25 cellular contexts compared by ENCODE assay signal in genomic region chr2:196187898-196188458, GRCh38. TPM values are rescaled to one million over a fixed set of nuclear protein-coding genes. Genes with fewer than 3 reads are reported as not detected.
A peak's percentile ranks its signal among the peaks of the same experiment; 100 is the strongest.
DNase-seq lines count a peak whose midpoint lies in the region; ATAC-seq, FAIRE-seq and TF ChIP-seq lines count a peak whose summit lies in the region.
"Had no signal": no experiment of that assay in that cellular context is flagged by ENCODE, and none has a peak within 500 bp of the region (broad histone marks: within the 10 kb centered on the region; RNA-seq: fewer than 3 reads in every experiment).

No MANE protein-coding gene starts in this region.

- peaks cover 42 to 88% (median 45%) of the 10 kb centered on the region in 4 donors for H3K4me1 Mint-ChIP-seq in CD4-positive, CD25-positive, alpha-beta regulatory T cell

- peaks cover 44% of the 10 kb centered on the region for H3K4me1 ChIP-seq in CD4-positive, CD25-positive, alpha-beta regulatory T cell (ENCODE audit: control insufficient read depth, insufficient read depth, low read length, poor library complexity, severe bottlenecking)
- H3K4me1 ChIP-seq in OCI-LY1 (ENCODE audit: insufficient read depth, low read length, severe bottlenecking), result peaks cover 52% of the 10 kb centered on the region
- no peaks in the 10 kb centered on the region for H3K4me1 ChIP-seq in mammary epithelial cell (ENCODE audit: insufficient read depth, low read length)
- H3K4me1 ChIP-seq: suprapubic skin had no signal

- H4K20me1 ChIP-seq in OCI-LY1 (ENCODE audit: insufficient read depth, low read length), result no peaks in the 10 kb centered on the region
- no peaks in the 10 kb centered on the region for H4K20me1 ChIP-seq in mammary epithelial cell (ENCODE audit: insufficient read depth, low read length)

- ATAC-seq in CD4-positive, CD25-positive, alpha-beta regulatory T cell (ENCODE audit: low read depth in 2 of 2), result no peak
- peak; percentile 45 for ATAC-seq in GM21529 (IDR thresholded peaks at IDR 0.05; ENCODE audit: unreplicated experiment)
- ATAC-seq: stimulated activated effector memory CD8-positive, alpha-beta T cell treated with anti-CD3 and anti-CD28 coated beads, Interleukin-12 subunit alpha, Interleukin-12 subunit beta, amount 100 ng/mL, for 72 hours had no signal

- H3K9ac ChIP-seq in OCI-LY1 (ENCODE audit: low read length) (no peak overlapping the region), mammary epithelial cell (ENCODE audit: insufficient read depth, low read length) (no peak overlapping the region)

- no TSS peak for BruUV-seq in mammary epithelial cell (replicated peaks; lab: Mats Ljungman, UMichigan)

- H3K36me3 Mint-ChIP-seq in CD4-positive, CD25-positive, alpha-beta regulatory T cell, result no peaks in the 10 kb centered on the region
- H3K36me3 Mint-ChIP-seq: CD14-positive monocyte had no signal

- in situ Hi-C loops in mammary epithelial cell (cut with MboI; ENCODE audit: low sequenced_read_pairs in 2 of 2), result no loop called here

- H3K27me3 ChIP-seq in CD4-positive, CD25-positive, alpha-beta regulatory T cell (ENCODE audit: control insufficient read depth, insufficient read depth, low read length), result no peaks in the 10 kb centered on the region
- H3K27me3 ChIP-seq in OCI-LY1 (ENCODE audit: insufficient read depth, low read length) (no peaks in the 10 kb centered on the region), mammary epithelial cell (ENCODE audit: insufficient read depth, low read length) (no peaks in the 10 kb centered on the region)
- H3K27me3 ChIP-seq: cardiac muscle cell, suprapubic skin had no signal

- peak overlapping the region; percentile 46 to 92 (median 75) for H3K27ac Mint-ChIP-seq in CD4-positive, CD25-positive, alpha-beta regulatory T cell
- H3K27ac Mint-ChIP-seq: CD14-positive monocyte; dendritic cell treated with granulocyte-macrophage colony-stimulating factor and Interleukin-4, amounts not matched to agents 40 ng/mL and 50 ng/mL, for 4 days had no signal

- H3K9me3 ChIP-seq in CD4-positive, CD25-positive, alpha-beta regulatory T cell (ENCODE audit: control insufficient read depth in 2 of 2, low read length in 2 of 2), result no peaks in the 10 kb centered on the region
- H3K9me3 ChIP-seq in OCI-LY1 (ENCODE audit: low read length) (no peaks in the 10 kb centered on the region), mammary epithelial cell (replicated peaks; ENCODE audit: insufficient read depth, low read length) (no peaks in the 10 kb centered on the region)
- H3K9me3 ChIP-seq: suprapubic skin had no signal

- CTCF ChIA-PET in mammary epithelial cell (lab: Charles Lee; ENCODE audit: low non-redundant PET), result no interaction called here

- H3K79me2 ChIP-seq in OCI-LY1 (ENCODE audit: insufficient read depth, low read length) (no peaks in the 10 kb centered on the region), mammary epithelial cell (ENCODE audit: insufficient read depth, low read length) (no peaks in the 10 kb centered on the region)

- H3K4me2 ChIP-seq in OCI-LY1 (ENCODE audit: low read length) (peak overlapping the region; percentile 20; the same call in 1 of the 2 replicates), mammary epithelial cell (ENCODE audit: insufficient read depth, low read depth, low read length) (no peak overlapping the region)

- no peak for TF ChIP-seq POLR2A in GM12891 (IDR thresholded peaks at IDR 0.05; ENCODE audit: low read depth, low read length)

- peaks cover 0 to 4% (median 0%) of the 10 kb centered on the region in 7 donors for H3K9me3 Mint-ChIP-seq in CD4-positive, CD25-positive, alpha-beta regulatory T cell
- H3K9me3 Mint-ChIP-seq: dendritic cell treated with granulocyte-macrophage colony-stimulating factor and Interleukin-4, amounts not matched to agents 40 ng/mL and 50 ng/mL, for 4 days had no signal

- H3K9me2 ChIP-seq in OCI-LY1 (ENCODE audit: low read depth, low read length), result no peaks in the 10 kb centered on the region

- FAIRE-seq in GM12891 (lab: Jason Lieb, UNC), result peak; percentile 89
- FAIRE-seq: G401.6, HTR-8/SVneo, small intestine, urothelium cell line had no signal

- dilution Hi-C loops in mammary epithelial cell (cut with HindIII; ENCODE audit: low sequenced_read_pairs), result no loop called here

- TF ChIP-seq CTCF in OCI-LY1 (IDR thresholded peaks at IDR 0.05; ENCODE audit: low read length) (no peak), mammary epithelial cell (conservative IDR thresholded peaks at IDR 0.05 in 1 of 2, IDR thresholded peaks at IDR 0.05 in 1 of 2; ENCODE audit: extremely low read depth in 1 of 2, insufficient read depth in 1 of 2, low read depth in 1 of 2, low read length in 2 of 2) (no peak)

- WGBS in mammary epithelial cell (ENCODE audit: low coverage, missing lambda C conversion rate), result 96% methylated on average over 2 of the region's 2 CpGs

- no peak for DNase-seq in CD4-positive, CD25-positive, alpha-beta regulatory T cell
- no peak for DNase-seq in GM12891 (ENCODE audit: insufficient read length, low spot score)
- no peak for DNase-seq in NCI-H1092 (lab: John Stamatoyannopoulos, UW)
- DNase-seq in NCI-H2227 (lab: John Stamatoyannopoulos, UW; ENCODE audit: unreplicated experiment), result no peak
- no peak for DNase-seq in NCI-H446 (lab: John Stamatoyannopoulos, UW)
- no peak for DNase-seq in mammary epithelial cell
- DNase-seq: activated CD4-positive, alpha-beta T cell treated with anti-CD3 and anti-CD28 coated beads, Interleukin-2, amount 50 U/mL, for 4 hours; anterior cingulate cortex; H7; Kasumi-1; NCI-H2081; NCI-H510A treated with DMSO at 0.1 percent for 48 hours; small intestine; stimulated activated CD4-positive, alpha-beta T cell treated with anti-CD3 and anti-CD28 coated beads, Interleukin-2, amount 100 ng/mL, for 24 hours had no signal

- intact Hi-C loops in mammary epithelial cell (cut with micrococcal nuclease), result no loop called here

- H3K27me3 Mint-ChIP-seq in CD4-positive, CD25-positive, alpha-beta regulatory T cell, result no peaks in the 10 kb centered on the region
- H3K27me3 Mint-ChIP-seq: dendritic cell treated with granulocyte-macrophage colony-stimulating factor and Interleukin-4, amounts not matched to agents 40 ng/mL and 50 ng/mL, for 4 days had no signal

- no peak overlapping the region for H3K4me3 Mint-ChIP-seq in CD4-positive, CD25-positive, alpha-beta regulatory T cell
- H3K4me3 Mint-ChIP-seq: CD14-positive monocyte; dendritic cell treated with granulocyte-macrophage colony-stimulating factor and Interleukin-4, amounts not matched to agents 40 ng/mL and 50 ng/mL, for 4 days; stimulated activated effector memory CD8-positive, alpha-beta T cell treated with anti-CD3 and anti-CD28 coated beads, Interleukin-12 subunit alpha, Interleukin-12 subunit beta, amount 100 ng/mL, for 72 hours had no signal

- no peaks in the 10 kb centered on the region for H3K36me3 ChIP-seq in CD4-positive, CD25-positive, alpha-beta regulatory T cell (ENCODE audit: control insufficient read depth, insufficient read depth, low read length)
- no peaks in the 10 kb centered on the region for H3K36me3 ChIP-seq in OCI-LY1 (ENCODE audit: insufficient read depth, low read length)
- no peaks in the 10 kb centered on the region for H3K36me3 ChIP-seq in mammary epithelial cell (ENCODE audit: insufficient read depth, low read length)
- H3K36me3 ChIP-seq: cardiac muscle cell, suprapubic skin had no signal

- no peak overlapping the region for H2AFZ ChIP-seq in OCI-LY1 (ENCODE audit: low read length)
- no peak overlapping the region for H2AFZ ChIP-seq in mammary epithelial cell (ENCODE audit: low read depth, low read length)

- no peaks in the 10 kb centered on the region for H3F3A ChIP-seq in OCI-LY1 (ENCODE audit: insufficient read depth, low read length)

- H3K27ac ChIP-seq in CD4-positive, CD25-positive, alpha-beta regulatory T cell (ENCODE audit: insufficient read depth, low read length, poor library complexity, severe bottlenecking), result no peak overlapping the region
- peak overlapping the region; percentile 91 for H3K27ac ChIP-seq in OCI-LY1 (ENCODE audit: low read depth, low read length, poor library complexity, severe bottlenecking)
- H3K27ac ChIP-seq in mammary epithelial cell (ENCODE audit: insufficient read depth, low read depth, low read length), result no peak overlapping the region
- H3K27ac ChIP-seq: cardiac muscle cell, SK-N-MC, suprapubic skin had no signal

- no peak overlapping the region for H3K4me3 ChIP-seq in CD4-positive, CD25-positive, alpha-beta regulatory T cell (ENCODE audit: low read depth, low read length)
- no peak overlapping the region for H3K4me3 ChIP-seq in OCI-LY1 (ENCODE audit: low read depth, low read length, poor library complexity, severe bottlenecking)
- no peak overlapping the region for H3K4me3 ChIP-seq in mammary epithelial cell (replicated peaks in 1 of 3; ENCODE audit: insufficient read depth in 1 of 3, low read depth in 2 of 3, low read length in 3 of 3)
- H3K4me3 ChIP-seq: cardiac muscle cell, SK-N-MC, suprapubic skin had no signal

TF ChIP-seq in GM12891, 5 proteins besides CTCF, POLR2A, EP300 and RAD21:
- TF ChIP-seq POLR2AphosphoS5 (IDR thresholded peaks at IDR 0.05; ENCODE audit: low read depth, low read length), result no peak
- TF ChIP-seq TAF1 (IDR thresholded peaks at IDR 0.05; ENCODE audit: low read depth, low read length), result no peak
- no peak for TF ChIP-seq SPI1 (IDR thresholded peaks at IDR 0.05; ENCODE audit: low read depth, low read length)
- no peak for TF ChIP-seq PAX5 (IDR thresholded peaks at IDR 0.05; ENCODE audit: insufficient read depth, low read length, severe bottlenecking)
- TF ChIP-seq POU2F2 (IDR thresholded peaks at IDR 0.05; ENCODE audit: low read depth, low read length), result no peak

RNA-seq across cellular contexts. Expression of gene STK17B, which starts 16.6 kb away (rescaled TPM):
- 542 TPM for total RNA-seq in CD4-positive, CD25-positive, alpha-beta regulatory T cell
- 100 to 1,000 TPM in 2 of 4 donors, 10 to 100 TPM in 2; 97.1 to 116 (median 106) TPM for polyA plus RNA-seq in CD4-positive, CD25-positive, alpha-beta regulatory T cell
- 14.6 TPM for polyA plus RNA-seq in GM12891 (2012; ENCODE audit: low read depth, missing spikeins)
- total RNA-seq in mammary epithelial cell, result 10 to 100 TPM in 1 of 2 donors, 1 to 10 TPM in 1; 5.7 to 11.6 TPM
- 4.3 TPM for polyA plus RNA-seq in mammary epithelial cell
- polyA minus RNA-seq in mammary epithelial cell, result 3.7 TPM

Comparison
In these comparisons a context has a peak if more than half of its experiments do, and no peak if none do; other contexts are left out.
1. RNA of gene STK17B, which starts 16.6 kb away (total RNA-seq): 542 TPM in CD4-positive, CD25-positive, alpha-beta regulatory T cell (single experiment); 5.7 to 11.6 TPM in mammary epithelial cell; every median in the first group is over 10 times any median in the second.